In the genomic region with DNA sequence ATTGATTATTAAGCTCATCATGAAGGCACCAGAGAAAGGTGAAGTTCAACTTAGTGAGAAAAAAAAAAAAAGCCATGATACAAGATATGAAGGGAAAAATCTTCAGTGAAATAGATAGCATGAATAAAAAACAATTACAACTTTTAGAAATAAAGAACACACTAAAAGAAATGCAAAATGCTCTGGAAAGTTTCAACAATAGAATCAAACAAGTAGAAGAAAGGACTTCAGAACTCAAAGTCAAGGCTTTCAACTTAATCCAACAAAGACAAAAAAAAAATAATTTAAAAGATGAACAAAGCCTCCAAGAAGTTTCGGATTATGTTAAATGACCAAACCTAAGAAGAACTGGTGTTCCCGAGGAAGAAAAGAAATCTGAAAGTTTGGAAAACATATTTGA, we compare ENCODE assay signal across 18 cellular contexts.
"Had no signal": no experiment of that assay in that cellular context is flagged by ENCODE, and none has a peak within 500 bp of the region (broad histone marks: within the 10 kb centered on the region; RNA-seq: fewer than 3 reads in every experiment).

No MANE protein-coding gene starts in this region.

- ATAC-seq: Panc1, T-cell had no signal

- H3K27ac ChIP-seq: RWPE1 had no signal

- H3K9me3 ChIP-seq: SK-N-SH had no signal

- DNase-seq: IMR-90, Karpas-422, KG1, MM.1S, NCI-H1436, NCI-H187, NCI-H2081 treated with DMSO at 0.1 percent for 48 hours, NCI-H2171, NCI-H446, NCI-H510A, NCI-H524 treated with DMSO at 0.1 percent for 48 hours, NCI-H69, NCI-H774, SK-N-SH, SW 1271, T-cell had no signal
